Comparison of ENCODE assay signal across 8 cellular contexts in genomic region chr2:234292205-234292954, GRCh38.
DNase-seq lines count a peak whose midpoint lies in the region; ATAC-seq lines count a peak whose summit lies in the region.

No MANE protein-coding gene starts in this region.

- H3K27me3 Mint-ChIP-seq in CD8-positive, alpha-beta memory T cell: peaks cover 0 to 3% of the 10 kb centered on the region in 2 donors

- in situ Hi-C loops in HAP-1 (cut with MboI; ENCODE audit: low sequenced_read_pairs): loop anchor here (25.0 kb wide), 1 partner anchor 820 kb away; no protein-coding TSS in a partner anchor

- peaks cover 81 to 99% (median 96%) of the 10 kb centered on the region in 3 donors for H3K4me1 Mint-ChIP-seq in CD8-positive, alpha-beta memory T cell

- CTCF ChIA-PET in CD8-positive, alpha-beta memory T cell (lab: Charles Lee): interaction anchor here (0.7 to 5.7 kb wide), 12 partner anchors 12 to 204 kb away, joined by 3 to 86 read pairs (median 8); partner anchors contain the start of gene ARL4C

- no peaks in the 10 kb centered on the region for H3K36me3 ChIP-seq in CD8-positive, alpha-beta memory T cell (ENCODE audit: insufficient read depth, low read length)
- no peaks in the 10 kb centered on the region for H3K36me3 ChIP-seq in HAP-1 (replicated peaks)

- H3K27ac ChIP-seq in CD8-positive, alpha-beta memory T cell (ENCODE audit: low read depth, low read length): peak overlapping the region; percentile 93

- POLR2A ChIA-PET in CD8-positive, alpha-beta memory T cell (lab: Charles Lee): interaction anchor here (0.7 to 4.7 kb wide), 16 partner anchors 12 to 302 kb away, joined by 3 to 60 read pairs (median 6); partner anchors contain the start of gene ARL4C

- peak; percentile 54 to 91 (median 88) for DNase-seq in CD8-positive, alpha-beta memory T cell
- peak; percentile 22 for DNase-seq in KG1 (lab: John Stamatoyannopoulos, UW)
- DNase-seq in activated CD4-positive, alpha-beta T cell treated with anti-CD3 and anti-CD28 coated beads, Interleukin-2, amount 50 U/mL, for 4 hours: peak; percentile 48 to 53
- DNase-seq in kidney tubule cell (ENCODE audit: low spot score): peak; percentile 24
- no peak for DNase-seq in HAP-1 (ENCODE audit: low spot score in 2 of 2)
- no peak for DNase-seq in medulla oblongata (ENCODE audit: extremely low spot score)

- H3K27me3 ChIP-seq in CD8-positive, alpha-beta memory T cell (ENCODE audit: insufficient read depth, low read length, poor library complexity, severe bottlenecking): no peaks in the 10 kb centered on the region
- H3K27me3 ChIP-seq in HAP-1 (ENCODE audit: low read depth): no peaks in the 10 kb centered on the region

- peak overlapping the region; percentile 50 for H3K4me3 ChIP-seq in CD8-positive, alpha-beta memory T cell (ENCODE audit: low read length)
- H3K4me3 ChIP-seq in HAP-1: no peak overlapping the region

- no peaks in the 10 kb centered on the region for H3K36me3 Mint-ChIP-seq in CD8-positive, alpha-beta memory T cell

- no peaks in the 10 kb centered on the region for H3K9me3 ChIP-seq in CD8-positive, alpha-beta memory T cell (ENCODE audit: low read length)
- H3K9me3 ChIP-seq in HAP-1: no peaks in the 10 kb centered on the region

- H3K9me3 Mint-ChIP-seq in CD8-positive, alpha-beta memory T cell: peaks cover 0 to 2% (median 0%) of the 10 kb centered on the region in 5 donors

- H3K27ac Mint-ChIP-seq in CD8-positive, alpha-beta memory T cell: peak overlapping the region; percentile 95 to 100 (median 100)

- peak; percentile 51 for ATAC-seq in GM21423 (IDR thresholded peaks at IDR 0.05; ENCODE audit: unreplicated experiment)
- ATAC-seq in GM21360 (IDR thresholded peaks at IDR 0.05; ENCODE audit: unreplicated experiment): no peak

- peaks cover 91% of the 10 kb centered on the region for H3K4me1 ChIP-seq in CD8-positive, alpha-beta memory T cell (ENCODE audit: insufficient read depth, low read length)
- no peaks in the 10 kb centered on the region for H3K4me1 ChIP-seq in HAP-1

- H3K4me3 Mint-ChIP-seq in CD8-positive, alpha-beta memory T cell: peak overlapping the region; percentile 28 to 89 (median 73)

Comparison
In these comparisons a context has a peak if more than half of its experiments do, and no peak if none do; other contexts are left out.
1. DNase-seq: peak in CD8-positive, alpha-beta memory T cell (5 of 5), KG1 (single experiment), activated CD4-positive, alpha-beta T cell treated with anti-CD3 and anti-CD28 coated beads, Interleukin-2, amount 50 U/mL, for 4 hours (2 of 2) and kidney tubule cell (single experiment); none in HAP-1 (0 of 2) and medulla oblongata (single experiment).